In genomic region chr6:111011360-111012142, GRCh38 we compare ENCODE assay signal across 8 cellular contexts. TPM values are rescaled to one million over a fixed set of nuclear protein-coding genes. Genes with fewer than 3 reads are reported as not detected.
DNase-seq lines count a peak whose midpoint lies in the region; ATAC-seq, FAIRE-seq and TF ChIP-seq lines count a peak whose summit lies in the region.

No MANE protein-coding gene starts in this region.

- peak; percentile 57 for FAIRE-seq in GM12891 (lab: Jason Lieb, UNC)

- no peaks in the 10 kb centered on the region for H3K27me3 ChIP-seq in cardiac muscle cell

- POLR2A ChIA-PET in activated CD8-positive, alpha-beta T cell treated with anti-CD3 and anti-CD28 coated beads for 36 hours (lab: Charles Lee), result interaction anchor here (1.0 kb wide), 1 partner anchor 19 kb away, joined by 3 read pairs; no protein-coding TSS in a partner anchor

- peak; percentile 62 for ATAC-seq in activated CD8-positive, alpha-beta T cell treated with anti-CD3 and anti-CD28 coated beads for 36 hours
- ATAC-seq in GM21825 (IDR thresholded peaks at IDR 0.05; ENCODE audit: unreplicated experiment), result no peak

- intact Hi-C loops in activated CD8-positive, alpha-beta T cell treated with anti-CD3 and anti-CD28 coated beads for 36 hours (cut with micrococcal nuclease), result no loop called here

- DNase-seq in AG20443 (ENCODE audit: low spot score) (peak; percentile 70), GM12891 (ENCODE audit: insufficient read length, low spot score) (peak; percentile 30), NCI-H128 (lab: John Stamatoyannopoulos, UW; ENCODE audit: unreplicated experiment) (peak; percentile 12), cardiac muscle cell (ENCODE audit: low read depth in 1 of 2, low spot score in 1 of 2) (peak; percentile 59 to 67), skeletal muscle cell (ENCODE audit: low read depth) (peak; percentile 14), middle frontal gyrus (ENCODE audit: extremely low spot score, low spot score) (no peak)
- DNase-seq in activated CD8-positive, alpha-beta T cell treated with anti-CD3 and anti-CD28 coated beads for 36 hours, result no peak

- TF ChIP-seq POLR2A in GM12891 (IDR thresholded peaks at IDR 0.05; ENCODE audit: low read depth, low read length), result no peak

- no peaks in the 10 kb centered on the region for H3K27me3 Mint-ChIP-seq in activated CD8-positive, alpha-beta T cell treated with anti-CD3 and anti-CD28 coated beads for 36 hours

- H3K36me3 ChIP-seq in cardiac muscle cell, result peaks cover 27% of the 10 kb centered on the region

- peak overlapping the region; percentile 31 for H3K27ac Mint-ChIP-seq in activated CD8-positive, alpha-beta T cell treated with anti-CD3 and anti-CD28 coated beads for 36 hours

- peak; percentile 73 for TF ChIP-seq CTCF in activated CD8-positive, alpha-beta T cell treated with anti-CD3 and anti-CD28 coated beads for 36 hours (IDR thresholded peaks at IDR 0.05)
- TF ChIP-seq CTCF in cardiac muscle cell (IDR thresholded peaks at IDR 0.05; ENCODE audit: low read depth, low read length), result peak; percentile 65

- H3K36me3 Mint-ChIP-seq in activated CD8-positive, alpha-beta T cell treated with anti-CD3 and anti-CD28 coated beads for 36 hours (ENCODE audit: low read depth), result peaks cover 52% of the 10 kb centered on the region

- CTCF ChIA-PET in activated CD8-positive, alpha-beta T cell treated with anti-CD3 and anti-CD28 coated beads for 36 hours (lab: Charles Lee), result interaction anchor here (0.7 to 4.0 kb wide), 33 partner anchors 10 to 1033 kb away, joined by 3 to 31 read pairs (median 4); partner anchors contain the start of gene RPF2

- no peak overlapping the region for H3K4me3 Mint-ChIP-seq in activated CD8-positive, alpha-beta T cell treated with anti-CD3 and anti-CD28 coated beads for 36 hours

- no peaks in the 10 kb centered on the region for H3K4me1 ChIP-seq in cardiac muscle cell (ENCODE audit: low read depth)

- H3K4me1 Mint-ChIP-seq in activated CD8-positive, alpha-beta T cell treated with anti-CD3 and anti-CD28 coated beads for 36 hours (ENCODE audit: low read depth), result peaks cover 4% of the 10 kb centered on the region

- H3K9me3 Mint-ChIP-seq in activated CD8-positive, alpha-beta T cell treated with anti-CD3 and anti-CD28 coated beads for 36 hours, result no peaks in the 10 kb centered on the region

- H3K9me3 ChIP-seq in cardiac muscle cell (ENCODE audit: low read depth), result no peaks in the 10 kb centered on the region

- no peak overlapping the region for H3K27ac ChIP-seq in cardiac muscle cell

- H3K4me3 ChIP-seq in cardiac muscle cell (no peak overlapping the region), skeletal muscle cell (ENCODE audit: low read depth, low read length) (no peak overlapping the region)

TF ChIP-seq in GM12891, 5 proteins besides CTCF, POLR2A, EP300 and RAD21:
- no peak for TF ChIP-seq POLR2AphosphoS5 (IDR thresholded peaks at IDR 0.05; ENCODE audit: low read depth, low read length)

RNA-seq across cellular contexts. Expression of gene RPF2, which starts 29.7 kb away (rescaled TPM):
- polyA plus RNA-seq in GM12891 (2012; ENCODE audit: low read depth, missing spikeins), result 29.9 TPM
- 10 to 100 TPM; 54.8 to 61.7 TPM for total RNA-seq in activated CD8-positive, alpha-beta T cell treated with anti-CD3 and anti-CD28 coated beads for 36 hours
- total RNA-seq in cardiac muscle cell, result 16.1 and 18.8 TPM in 2 replicates
- 40.6 and 42.8 TPM in 2 replicates for polyA plus RNA-seq in cardiac muscle cell

RNA-seq across cellular contexts. Expression of gene GTF3C6, which starts 53.0 kb away (rescaled TPM):
- 94.0 TPM for polyA plus RNA-seq in GM12891 (2012; ENCODE audit: low read depth, missing spikeins)
- total RNA-seq in activated CD8-positive, alpha-beta T cell treated with anti-CD3 and anti-CD28 coated beads for 36 hours, result 10 to 100 TPM; 87.5 to 89.9 TPM
- 58.5 and 61.9 TPM in 2 replicates for total RNA-seq in cardiac muscle cell
- 109 and 138 TPM in 2 replicates for polyA plus RNA-seq in cardiac muscle cell

Comparison
In these comparisons a context has a peak if more than half of its experiments do, and no peak if none do; other contexts are left out.
1. DNase-seq: peak in AG20443 (single experiment), GM12891 (single experiment), NCI-H128 (single experiment), cardiac muscle cell (2 of 2) and skeletal muscle cell (single experiment); none in activated CD8-positive, alpha-beta T cell treated with anti-CD3 and anti-CD28 coated beads for 36 hours (single experiment) and middle frontal gyrus (single experiment).